Comparison of ENCODE assay signal across 15 cellular contexts in the genomic region with DNA sequence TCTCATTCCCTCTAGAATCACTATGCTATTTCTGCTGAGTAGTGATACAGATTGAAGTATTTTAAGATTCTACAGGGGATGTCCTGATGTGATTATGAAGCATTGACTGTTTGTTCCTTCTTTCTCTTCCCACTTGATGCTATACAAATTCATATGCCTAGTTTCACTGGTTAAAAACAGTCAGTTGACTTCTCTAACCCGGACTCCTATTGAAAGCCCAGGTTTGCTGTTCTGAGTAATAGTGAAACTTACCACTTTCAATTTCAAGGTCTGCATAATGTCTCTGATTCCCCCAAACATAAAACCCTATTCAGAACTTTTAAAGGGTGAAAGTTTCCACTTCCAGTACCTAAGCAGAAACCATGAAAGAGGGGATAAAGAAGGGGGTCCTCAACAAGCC.
DNase-seq lines count a peak whose midpoint lies in the region; ATAC-seq, FAIRE-seq and TF ChIP-seq lines count a peak whose summit lies in the region.
"Had no signal": no experiment of that assay in that cellular context is flagged by ENCODE, and none has a peak within 500 bp of the region (broad histone marks: within the 10 kb centered on the region; RNA-seq: fewer than 3 reads in every experiment).

No MANE protein-coding gene starts in this region.

- H3K9me3 ChIP-seq in GM12878 (replicated peaks; ENCODE audit: control insufficient read depth, insufficient read depth, low read length) = no peaks in the 10 kb centered on the region
- H3K9me3 ChIP-seq: right lobe of liver had no signal

- TF ChIP-seq EP300 in GM12878 (IDR thresholded peaks at IDR 0.05; ENCODE audit: borderline replicate concordance in 1 of 2, control insufficient read depth in 1 of 2, low read depth in 2 of 2, low read length in 2 of 2) = peak; percentile 65 to 67; a peak in 2 of 4 replicates

- peak overlapping the region; percentile 30 for H3K4me2 ChIP-seq in GM12878 (ENCODE audit: control insufficient read depth, insufficient read depth)

- no peaks in the 10 kb centered on the region for H3K27me3 ChIP-seq in GM12878 (replicated peaks in 1 of 2; ENCODE audit: control insufficient read depth in 2 of 2, insufficient read depth in 2 of 2, low read length in 1 of 2)
- H3K27me3 ChIP-seq: right lobe of liver had no signal

- FAIRE-seq in GM12878 (lab: Jason Lieb, UNC) = peak; percentile 81
- FAIRE-seq: colon had no signal

- H3K4me1 ChIP-seq in GM12878 (ENCODE audit: control insufficient read depth, insufficient read depth, low read length) = peaks cover 4% of the 10 kb centered on the region; the same call in 1 of the 2 replicates
- H3K4me1 ChIP-seq: right lobe of liver had no signal

- in situ Hi-C loops in GM12878 (cut with MboI) = no loop called here

- no peak overlapping the region for H2AFZ ChIP-seq in GM12878 (ENCODE audit: control insufficient read depth, low read depth, low read length)

- no peak overlapping the region for H3K4me3 ChIP-seq in GM12878
- H3K4me3 ChIP-seq in lower leg skin (ENCODE audit: low read depth, poor library complexity, severe bottlenecking) = no peak overlapping the region
- H3K4me3 ChIP-seq: right lobe of liver had no signal

- no peaks in the 10 kb centered on the region for H4K20me1 ChIP-seq in GM12878 (ENCODE audit: control insufficient read depth, insufficient read depth)

- H3K36me3 ChIP-seq in GM12878 (ENCODE audit: control insufficient read depth in 2 of 2, insufficient read depth in 2 of 2, low read length in 1 of 2) = no peaks in the 10 kb centered on the region
- H3K36me3 ChIP-seq: right lobe of liver had no signal

- RAD21 ChIA-PET in GM12878 (lab: Charles Lee; ENCODE audit: unreplicated experiment) = no interaction called here

- peak; percentile 98 for ATAC-seq in GM19023 (IDR thresholded peaks at IDR 0.05; ENCODE audit: unreplicated experiment)
- peak; percentile 99 for ATAC-seq in GM21723 (IDR thresholded peaks at IDR 0.05; ENCODE audit: unreplicated experiment)
- ATAC-seq in HG03159 (IDR thresholded peaks at IDR 0.05; ENCODE audit: unreplicated experiment) = peak; percentile 100
- ATAC-seq in GM12878 = peak; percentile 100
- ATAC-seq: HCT116, right lobe of liver had no signal

- TF ChIP-seq POLR2A in GM12878 (IDR thresholded peaks at IDR 0.05; ENCODE audit: low read depth, low read length) (no peak), lower leg skin (IDR thresholded peaks at IDR 0.05) (no peak)

- no peak overlapping the region for H3K27ac ChIP-seq in GM12878 (ENCODE audit: control insufficient read depth, insufficient read depth)
- H3K27ac ChIP-seq: right lobe of liver had no signal

- H3K9ac ChIP-seq in GM12878 (ENCODE audit: control insufficient read depth, insufficient read depth, low read length) = no peak overlapping the region

- no peaks in the 10 kb centered on the region for H3K79me2 ChIP-seq in GM12878 (ENCODE audit: control insufficient read depth, insufficient read depth, low read length)

- TF ChIP-seq RAD21 in GM12878 (IDR thresholded peaks at IDR 0.05; ENCODE audit: insufficient read depth, low read depth, low read length) = no peak

- DNase-seq in GM12878 (ENCODE audit: low read depth, low spot score) = peak; percentile 60
- no peak for DNase-seq in NCI-H526 (lab: John Stamatoyannopoulos, UW)
- DNase-seq in NCI-H2196 (lab: John Stamatoyannopoulos, UW; ENCODE audit: unreplicated experiment) = no peak
- no peak for DNase-seq in lower leg skin (ENCODE audit: low spot score in 2 of 2)
- no peak for DNase-seq in activated CD4-positive, alpha-beta T cell treated with anti-CD3 and anti-CD28 coated beads, Interleukin-2, amount 50 U/mL, for 4 hours
- DNase-seq: activated effector memory CD4-positive, alpha-beta T cell treated with anti-CD3 and anti-CD28 coated beads, Interleukin-2, amount 50 U/mL, for 16 hours; DMS 273 treated with DMSO at 0.1 percent for 48 hours; glutamatergic neuron; NCI-H1105; right lobe of liver had no signal

- SMC1A ChIA-PET in GM12878 (lab: Charles Lee; ENCODE audit: uncharacterized antibody, unreplicated experiment) = no interaction called here

- POLR2A ChIA-PET in GM12878 (lab: Charles Lee) = no interaction called here

- no TSS peak for BruUV-seq in GM12878 (replicated peaks; lab: Mats Ljungman, UMichigan)

- TF ChIP-seq CTCF in GM12878 (IDR thresholded peaks at IDR 0.05 in 2 of 3, conservative IDR thresholded peaks at IDR 0.05 in 1 of 3; ENCODE audit: control insufficient read depth in 2 of 3, extremely low read depth in 1 of 3, insufficient read depth in 1 of 3, low read depth in 3 of 3, low read length in 3 of 3) (no peak), lower leg skin (IDR thresholded peaks at IDR 0.05) (no peak)

- intact Hi-C loops in GM12878 (cut with micrococcal nuclease; ENCODE audit: unreplicated experiment) (no loop called here), lower leg skin (cut with DNase I; ENCODE audit: low total_unique reads) (no loop called here)

- WGBS in GM12878 (ENCODE audit: insufficient coverage, insufficient replicate concordance, low lambda C conversion rate, missing lambda C conversion rate) = 0% methylated on average over 1 of the region's 1 CpG
- WGBS in lower leg skin, 2 donors = 75 to 86% methylated on average over 1 of the region's 1 CpG

- CTCF ChIA-PET in GM12878 (lab: Yijun Ruan, JAX) = interaction anchor here (0.9 kb wide), 1 partner anchor 12 kb away, joined by 3 read pairs; no protein-coding TSS in a partner anchor

TF ChIP-seq in GM12878, 131 proteins besides CTCF, POLR2A, EP300 and RAD21 (continues in another document):
- 0 out of 2 replicates have a peak, but pooled peaks have one; percentile 10 for TF ChIP-seq SPI1 (IDR thresholded peaks at IDR 0.05; ENCODE audit: borderline replicate concordance, insufficient read depth, low read depth, low read length)
- peak; percentile 86 for TF ChIP-seq RUNX3 (IDR thresholded peaks at IDR 0.05; ENCODE audit: low read length)
- no peak for TF ChIP-seq MYB (IDR thresholded peaks at IDR 0.05; ENCODE audit: borderline replicate concordance, low read depth, low read length)
- peak; percentile 63 for TF ChIP-seq IKZF1 (conservative IDR thresholded peaks at IDR 0.05)
- TF ChIP-seq, protein P1, sequence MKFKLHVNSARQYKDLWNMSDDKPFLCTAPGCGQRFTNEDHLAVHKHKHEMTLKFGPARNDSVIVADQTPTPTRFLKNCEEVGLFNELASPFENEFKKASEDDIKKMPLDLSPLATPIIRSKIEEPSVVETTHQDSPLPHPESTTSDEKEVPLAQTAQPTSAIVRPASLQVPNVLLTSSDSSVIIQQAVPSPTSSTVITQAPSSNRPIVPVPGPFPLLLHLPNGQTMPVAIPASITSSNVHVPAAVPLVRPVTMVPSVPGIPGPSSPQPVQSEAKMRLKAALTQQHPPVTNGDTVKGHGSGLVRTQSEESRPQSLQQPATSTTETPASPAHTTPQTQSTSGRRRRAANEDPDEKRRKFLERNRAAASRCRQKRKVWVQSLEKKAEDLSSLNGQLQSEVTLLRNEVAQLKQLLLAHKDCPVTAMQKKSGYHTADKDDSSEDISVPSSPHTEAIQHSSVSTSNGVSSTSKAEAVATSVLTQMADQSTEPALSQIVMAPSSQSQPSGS (IDR thresholded peaks at IDR 0.05; ENCODE audit: low read length) = peak; percentile 86
- TF ChIP-seq DPF2 (IDR thresholded peaks at IDR 0.05) = peak; percentile 83
- TF ChIP-seq, protein P2, sequence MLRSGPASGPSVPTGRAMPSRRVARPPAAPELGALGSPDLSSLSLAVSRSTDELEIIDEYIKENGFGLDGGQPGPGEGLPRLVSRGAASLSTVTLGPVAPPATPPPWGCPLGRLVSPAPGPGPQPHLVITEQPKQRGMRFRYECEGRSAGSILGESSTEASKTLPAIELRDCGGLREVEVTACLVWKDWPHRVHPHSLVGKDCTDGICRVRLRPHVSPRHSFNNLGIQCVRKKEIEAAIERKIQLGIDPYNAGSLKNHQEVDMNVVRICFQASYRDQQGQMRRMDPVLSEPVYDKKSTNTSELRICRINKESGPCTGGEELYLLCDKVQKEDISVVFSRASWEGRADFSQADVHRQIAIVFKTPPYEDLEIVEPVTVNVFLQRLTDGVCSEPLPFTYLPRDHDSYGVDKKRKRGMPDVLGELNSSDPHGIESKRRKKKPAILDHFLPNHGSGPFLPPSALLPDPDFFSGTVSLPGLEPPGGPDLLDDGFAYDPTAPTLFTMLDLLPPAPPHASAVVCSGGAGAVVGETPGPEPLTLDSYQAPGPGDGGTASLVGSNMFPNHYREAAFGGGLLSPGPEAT (IDR thresholded peaks at IDR 0.05; ENCODE audit: low read depth) = peak; percentile 68
- TF ChIP-seq MEF2B (IDR thresholded peaks at IDR 0.05; ENCODE audit: partially characterized antibody, poor library complexity, severe bottlenecking) = peak; percentile 62
- 0 out of 2 replicates have a peak, but pooled peaks have one; percentile 54 for TF ChIP-seq BCL11A (IDR thresholded peaks at IDR 0.05; ENCODE audit: low read depth, low read length)
- TF ChIP-seq CREM (IDR thresholded peaks at IDR 0.05; ENCODE audit: low read depth) = 0 out of 2 replicates have a peak, but pooled peaks have one; percentile 17
- TF ChIP-seq, protein P3, sequence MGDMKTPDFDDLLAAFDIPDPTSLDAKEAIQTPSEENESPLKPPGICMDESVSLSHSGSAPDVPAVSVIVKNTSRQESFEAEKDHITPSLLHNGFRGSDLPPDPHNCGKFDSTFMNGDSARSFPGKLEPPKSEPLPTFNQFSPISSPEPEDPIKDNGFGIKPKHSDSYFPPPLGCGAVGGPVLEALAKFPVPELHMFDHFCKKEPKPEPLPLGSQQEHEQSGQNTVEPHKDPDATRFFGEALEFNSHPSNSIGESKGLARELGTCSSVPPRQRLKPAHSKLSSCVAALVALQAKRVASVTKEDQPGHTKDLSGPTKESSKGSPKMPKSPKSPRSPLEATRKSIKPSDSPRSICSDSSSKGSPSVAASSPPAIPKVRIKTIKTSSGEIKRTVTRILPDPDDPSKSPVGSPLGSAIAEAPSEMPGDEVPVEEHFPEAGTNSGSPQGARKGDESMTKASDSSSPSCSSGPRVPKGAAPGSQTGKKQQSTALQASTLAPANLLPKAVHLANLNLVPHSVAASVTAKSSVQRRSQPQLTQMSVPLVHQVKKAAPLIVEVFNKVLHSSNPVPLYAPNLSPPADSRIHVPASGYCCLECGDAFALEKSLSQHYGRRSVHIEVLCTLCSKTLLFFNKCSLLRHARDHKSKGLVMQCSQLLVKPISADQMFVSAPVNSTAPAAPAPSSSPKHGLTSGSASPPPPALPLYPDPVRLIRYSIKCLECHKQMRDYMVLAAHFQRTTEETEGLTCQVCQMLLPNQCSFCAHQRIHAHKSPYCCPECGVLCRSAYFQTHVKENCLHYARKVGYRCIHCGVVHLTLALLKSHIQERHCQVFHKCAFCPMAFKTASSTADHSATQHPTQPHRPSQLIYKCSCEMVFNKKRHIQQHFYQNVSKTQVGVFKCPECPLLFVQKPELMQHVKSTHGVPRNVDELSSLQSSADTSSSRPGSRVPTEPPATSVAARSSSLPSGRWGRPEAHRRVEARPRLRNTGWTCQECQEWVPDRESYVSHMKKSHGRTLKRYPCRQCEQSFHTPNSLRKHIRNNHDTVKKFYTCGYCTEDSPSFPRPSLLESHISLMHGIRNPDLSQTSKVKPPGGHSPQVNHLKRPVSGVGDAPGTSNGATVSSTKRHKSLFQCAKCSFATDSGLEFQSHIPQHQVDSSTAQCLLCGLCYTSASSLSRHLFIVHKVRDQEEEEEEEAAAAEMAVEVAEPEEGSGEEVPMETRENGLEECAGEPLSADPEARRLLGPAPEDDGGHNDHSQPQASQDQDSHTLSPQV (IDR thresholded peaks at IDR 0.05) = no peak
